In genomic region chr10:986881-987634, GRCh38 we compare ENCODE assay signal across 7 cellular contexts. TPM values are rescaled to one million over a fixed set of nuclear protein-coding genes. Genes with fewer than 3 reads are reported as not detected.
DNase-seq lines count a peak whose midpoint lies in the region; FAIRE-seq and TF ChIP-seq lines count a peak whose summit lies in the region.

No MANE protein-coding gene starts in this region.

- H3K14ac ChIP-seq in neuronal stem cell (ENCODE audit: low read length), result no peak overlapping the region

- in situ Hi-C loops in HAP-1 (cut with MboI; ENCODE audit: low sequenced_read_pairs), result loop anchor here (5.0 kb wide), 1 partner anchor 55 kb away; the partner anchor contains the start of gene LARP4B

- H2BK12ac ChIP-seq in neuronal stem cell (ENCODE audit: low read length), result no peak overlapping the region

- H3K27ac ChIP-seq in neuronal stem cell (replicated peaks; ENCODE audit: low read length), result no peak overlapping the region

- H3K23ac ChIP-seq in neuronal stem cell (ENCODE audit: low read depth, low read length, poor library complexity), result no peak overlapping the region

- H2BK5ac ChIP-seq in neuronal stem cell (ENCODE audit: low read length), result peak overlapping the region; percentile 87

- no peak for DNase-seq in HAP-1 (ENCODE audit: low spot score in 2 of 2)
- DNase-seq in RCC 7860 (ENCODE audit: low spot score), result peak; percentile 89
- peak; percentile 41 for DNase-seq in epithelial cell of esophagus (ENCODE audit: low read depth)
- no peak for DNase-seq in neuronal stem cell (ENCODE audit: low spot score)
- DNase-seq in NCI-H1417 treated with DMSO at 0.1 percent for 48 hours (lab: John Stamatoyannopoulos, UW), result no peak
- no peak for DNase-seq in HuH-7.5 (ENCODE audit: low spot score)
- no peak for DNase-seq in cerebellar cortex (ENCODE audit: low spot score)

- no peaks in the 10 kb centered on the region for H3K27me3 ChIP-seq in HAP-1 (ENCODE audit: low read depth)
- H3K27me3 ChIP-seq in neuronal stem cell (ENCODE audit: control insufficient read depth in 3 of 3, insufficient read depth in 3 of 3, low read depth in 1 of 3, low read length in 3 of 3), result no peaks in the 10 kb centered on the region

- H3K4ac ChIP-seq in neuronal stem cell (ENCODE audit: low read length), result no peak overlapping the region

- H3K4me1 ChIP-seq in HAP-1 (peaks cover 10% of the 10 kb centered on the region; the same call in 1 of the 2 replicates), neuronal stem cell (ENCODE audit: control insufficient read depth in 2 of 2, insufficient read depth in 1 of 2, low read depth in 1 of 2, low read length in 2 of 2) (peaks cover 7 to 12% of the 10 kb centered on the region in 2 donors)

- no peak for TF ChIP-seq CTCF in epithelial cell of esophagus (IDR thresholded peaks at IDR 0.05; ENCODE audit: insufficient read depth, low read depth, low read length, missing control alignments)

- H3K36me3 ChIP-seq in HAP-1 (replicated peaks) (peaks cover 23% of the 10 kb centered on the region), neuronal stem cell (replicated peaks in 1 of 2; ENCODE audit: control insufficient read depth in 2 of 2, insufficient read depth in 2 of 2, low read length in 2 of 2) (peaks cover 0 to 21% of the 10 kb centered on the region in 2 donors)

- no peak overlapping the region for H3K18ac ChIP-seq in neuronal stem cell (ENCODE audit: low read length)

- peak overlapping the region; percentile 88 for H2AFZ ChIP-seq in neuronal stem cell (ENCODE audit: low read length)

- H4K91ac ChIP-seq in neuronal stem cell (ENCODE audit: low read depth, low read length, poor library complexity), result no peak overlapping the region

- WGBS in neuronal stem cell (ENCODE audit: extremely low coverage in 2 of 2, insufficient read length in 2 of 2, insufficient replicate concordance in 1 of 2), 2 donors, result no CpG with 5 or more reads among the region's 14 CpGs

- no peak overlapping the region for H2AK5ac ChIP-seq in neuronal stem cell (ENCODE audit: low read depth, low read length)

- H3K4me2 ChIP-seq in neuronal stem cell (ENCODE audit: insufficient read depth, low read length, poor library complexity, severe bottlenecking), result peak overlapping the region; percentile 90

- H3K9ac ChIP-seq in neuronal stem cell (ENCODE audit: low read depth, low read length, poor library complexity), result no peak overlapping the region

- H3K9me3 ChIP-seq in HAP-1, result no peaks in the 10 kb centered on the region
- no peaks in the 10 kb centered on the region for H3K9me3 ChIP-seq in neuronal stem cell (replicated peaks in 1 of 2; ENCODE audit: control insufficient read depth in 2 of 2, insufficient read depth in 1 of 2, low read depth in 1 of 2, low read length in 2 of 2)

- H3K4me3 ChIP-seq in HAP-1 (peak overlapping the region; percentile 99), epithelial cell of esophagus (ENCODE audit: low read length) (peak overlapping the region; percentile 99), neuronal stem cell (ENCODE audit: low read length in 2 of 2) (peak overlapping the region; percentile 92 to 99)

- FAIRE-seq in RCC 7860 (lab: Jason Lieb, UNC), result peak; percentile 67

- H3K79me1 ChIP-seq in neuronal stem cell (ENCODE audit: low read depth, low read length), result peaks cover 5% of the 10 kb centered on the region

- H4K8ac ChIP-seq in neuronal stem cell (ENCODE audit: low read depth, low read length), result no peak overlapping the region

- H2BK120ac ChIP-seq in neuronal stem cell (ENCODE audit: low read depth, low read length), result no peak overlapping the region

- H2BK15ac ChIP-seq in neuronal stem cell (ENCODE audit: low read length), result no peak overlapping the region

RNA-seq across cellular contexts. Expression of gene GTPBP4, which starts 1.2 kb away (rescaled TPM):
- polyA plus RNA-seq in neuronal stem cell (2013, experiment 1 of 2), result 29.3 TPM
- 27.7 TPM for polyA plus RNA-seq in neuronal stem cell (2013, experiment 2 of 2)

RNA-seq across cellular contexts. Expression of gene IDI2, which starts 38.6 kb away (rescaled TPM):
- 0.03 TPM for polyA plus RNA-seq in neuronal stem cell (2013, experiment 1 of 2)
- polyA plus RNA-seq in neuronal stem cell (2013, experiment 2 of 2), result not detected

RNA-seq across cellular contexts. Expression of gene LARP4B, which starts 55.6 kb away (rescaled TPM):
- 17.6 TPM for polyA plus RNA-seq in neuronal stem cell (2013, experiment 1 of 2)
- polyA plus RNA-seq in neuronal stem cell (2013, experiment 2 of 2), result 18.1 TPM

Comparison
In these comparisons a context has a peak if more than half of its experiments do, and no peak if none do; other contexts are left out.
1. DNase-seq: peak in RCC 7860 (single experiment) and epithelial cell of esophagus (single experiment); none in HAP-1 (0 of 2), neuronal stem cell (single experiment), NCI-H1417 treated with DMSO at 0.1 percent for 48 hours (single experiment), HuH-7.5 (single experiment) and cerebellar cortex (single experiment).
2. Peak in every context shown above with its lines, with median percentiles within 50 percentile points of each other: H3K4me3 ChIP-seq.